ENCODE assay signal across 1 cellular context in the genomic region with DNA sequence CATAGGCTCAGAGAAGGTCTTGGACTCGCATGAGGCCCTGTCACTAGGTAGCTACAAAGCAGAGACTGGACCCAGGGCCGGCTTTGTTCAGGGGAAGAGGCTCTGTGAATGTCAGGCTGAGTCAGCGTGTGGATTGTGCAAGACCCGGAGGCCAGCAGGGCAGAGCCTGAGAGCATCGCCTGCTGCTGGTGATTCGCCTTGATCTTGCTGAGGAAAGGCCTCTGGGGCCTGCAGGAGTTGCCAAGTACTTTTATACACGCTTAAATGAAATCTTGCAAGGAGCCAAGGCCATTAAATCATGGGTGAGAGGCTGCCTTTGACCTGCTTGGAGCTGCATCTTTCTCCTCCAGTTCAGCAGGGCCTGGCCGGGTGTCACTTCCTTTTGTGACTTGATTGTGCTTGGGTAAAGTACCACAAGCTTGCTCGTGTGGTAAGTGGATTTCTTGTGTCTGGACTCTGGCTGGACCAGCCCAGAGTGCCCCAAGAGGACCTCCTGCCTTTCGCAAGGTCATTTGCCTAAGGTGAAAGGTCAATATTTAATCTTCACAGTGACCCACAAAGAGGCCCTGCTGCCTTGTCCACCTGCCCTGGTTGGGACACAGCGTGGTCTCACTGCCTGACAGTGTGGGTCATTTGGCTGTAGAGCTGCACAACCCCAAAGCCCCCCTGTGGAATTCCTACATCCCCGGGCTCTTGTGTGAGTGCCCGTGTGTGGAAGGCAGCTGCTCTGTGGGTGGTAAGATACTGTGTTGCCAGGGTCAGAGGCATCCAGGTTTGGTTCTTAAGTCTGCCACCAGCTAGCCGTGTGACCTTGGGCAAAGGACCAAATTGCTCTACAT.
TF ChIP-seq lines count a peak whose summit lies in the region.

No MANE protein-coding gene starts in this region.

TF ChIP-seq in HepG2, 621 proteins besides CTCF, POLR2A, EP300 and RAD21 (continued from another document and continues in another):
- no peak for TF ChIP-seq EZH2 (conservative IDR thresholded peaks at IDR 0.05; ENCODE audit: low read depth, low read length)
- TF ChIP-seq RARA (CRISPR knock-in tag; IDR thresholded peaks at IDR 0.05), result peak; percentile 70
- no peak for TF ChIP-seq CCDC6 (CRISPR knock-in tag; IDR thresholded peaks at IDR 0.05)
- TF ChIP-seq ZSCAN25 (CRISPR knock-in tag; IDR thresholded peaks at IDR 0.05), result no peak
- TF ChIP-seq ZBTB26 (CRISPR knock-in tag; IDR thresholded peaks at IDR 0.05; ENCODE audit: borderline replicate concordance), result peak; percentile 25; the same call in 1 of the 2 replicates
- peak; percentile 33 for TF ChIP-seq YY1 (IDR thresholded peaks at IDR 0.05; ENCODE audit: insufficient read depth, insufficient replicate concordance, low read depth, low read length)
- TF ChIP-seq SRSF9 (IDR thresholded peaks at IDR 0.05; ENCODE audit: borderline replicate concordance, insufficient read depth, low read depth, low read length, poor library complexity, severe bottlenecking), result no peak
- no peak for TF ChIP-seq ZNF83 (CRISPR knock-in tag; IDR thresholded peaks at IDR 0.05; ENCODE audit: borderline replicate concordance)
- TF ChIP-seq GPBP1L1 (CRISPR knock-in tag; IDR thresholded peaks at IDR 0.05), result no peak
- 0 out of 2 replicates have a peak, but pooled peaks have one; percentile 25 for TF ChIP-seq KLF12 (CRISPR knock-in tag; IDR thresholded peaks at IDR 0.05; ENCODE audit: borderline replicate concordance)
- TF ChIP-seq ZFX (CRISPR knock-in tag; IDR thresholded peaks at IDR 0.05; ENCODE audit: low read depth), result peak; percentile 93
- TF ChIP-seq BCL6 (CRISPR knock-in tag; IDR thresholded peaks at IDR 0.05), result peak; percentile 49; the same call in 1 of the 2 replicates
- peak; percentile 60; the same call in 1 of the 2 replicates for TF ChIP-seq REPIN1 (CRISPR knock-in tag; IDR thresholded peaks at IDR 0.05; ENCODE audit: borderline replicate concordance, low read depth)
- peak; percentile 31; the same call in 1 of the 2 replicates for TF ChIP-seq RBFOX2 (IDR thresholded peaks at IDR 0.05; ENCODE audit: low read depth, low read length)
- no peak for TF ChIP-seq HES4 (CRISPR knock-in tag; IDR thresholded peaks at IDR 0.05; ENCODE audit: borderline replicate concordance)
- TF ChIP-seq MXI1 (IDR thresholded peaks at IDR 0.05; ENCODE audit: borderline replicate concordance, low read depth, low read length), result peak; percentile 67; the same call in 1 of the 3 replicates
- TF ChIP-seq ATF5 (CRISPR knock-in tag; IDR thresholded peaks at IDR 0.05; ENCODE audit: low read depth), result no peak
- no peak for TF ChIP-seq ZNF841 (CRISPR knock-in tag; IDR thresholded peaks at IDR 0.05; ENCODE audit: borderline replicate concordance)
- no peak for TF ChIP-seq REL (CRISPR knock-in tag; conservative IDR thresholded peaks at IDR 0.05)
- TF ChIP-seq CAMTA2 (CRISPR knock-in tag; IDR thresholded peaks at IDR 0.05; ENCODE audit: borderline replicate concordance), result no peak
- TF ChIP-seq HNF4G (IDR thresholded peaks at IDR 0.05; ENCODE audit: borderline replicate concordance, low read depth, low read length), result peak; percentile 77; the same call in 1 of the 2 replicates
- no peak; the same call in 1 of the 2 replicates for TF ChIP-seq HNF4G (CRISPR knock-in tag; IDR thresholded peaks at IDR 0.05; ENCODE audit: borderline replicate concordance, low read depth)
- TF ChIP-seq HIVEP1 (CRISPR knock-in tag; IDR thresholded peaks at IDR 0.05), result no peak; the same call in 1 of the 2 replicates
- TF ChIP-seq ZNF12 (CRISPR knock-in tag; IDR thresholded peaks at IDR 0.05), result peak; percentile 65; the same call in 1 of the 2 replicates
- no peak for TF ChIP-seq ZNF572 (CRISPR knock-in tag; IDR thresholded peaks at IDR 0.05)
- TF ChIP-seq, protein P1, sequence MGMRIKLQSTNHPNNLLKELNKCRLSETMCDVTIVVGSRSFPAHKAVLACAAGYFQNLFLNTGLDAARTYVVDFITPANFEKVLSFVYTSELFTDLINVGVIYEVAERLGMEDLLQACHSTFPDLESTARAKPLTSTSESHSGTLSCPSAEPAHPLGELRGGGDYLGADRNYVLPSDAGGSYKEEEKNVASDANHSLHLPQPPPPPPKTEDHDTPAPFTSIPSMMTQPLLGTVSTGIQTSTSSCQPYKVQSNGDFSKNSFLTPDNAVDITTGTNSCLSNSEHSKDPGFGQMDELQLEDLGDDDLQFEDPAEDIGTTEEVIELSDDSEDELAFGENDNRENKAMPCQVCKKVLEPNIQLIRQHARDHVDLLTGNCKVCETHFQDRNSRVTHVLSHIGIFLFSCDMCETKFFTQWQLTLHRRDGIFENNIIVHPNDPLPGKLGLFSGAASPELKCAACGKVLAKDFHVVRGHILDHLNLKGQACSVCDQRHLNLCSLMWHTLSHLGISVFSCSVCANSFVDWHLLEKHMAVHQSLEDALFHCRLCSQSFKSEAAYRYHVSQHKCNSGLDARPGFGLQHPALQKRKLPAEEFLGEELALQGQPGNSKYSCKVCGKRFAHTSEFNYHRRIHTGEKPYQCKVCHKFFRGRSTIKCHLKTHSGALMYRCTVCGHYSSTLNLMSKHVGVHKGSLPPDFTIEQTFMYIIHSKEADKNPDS (CRISPR knock-in tag; IDR thresholded peaks at IDR 0.05), result no peak
- TF ChIP-seq, protein P2, sequence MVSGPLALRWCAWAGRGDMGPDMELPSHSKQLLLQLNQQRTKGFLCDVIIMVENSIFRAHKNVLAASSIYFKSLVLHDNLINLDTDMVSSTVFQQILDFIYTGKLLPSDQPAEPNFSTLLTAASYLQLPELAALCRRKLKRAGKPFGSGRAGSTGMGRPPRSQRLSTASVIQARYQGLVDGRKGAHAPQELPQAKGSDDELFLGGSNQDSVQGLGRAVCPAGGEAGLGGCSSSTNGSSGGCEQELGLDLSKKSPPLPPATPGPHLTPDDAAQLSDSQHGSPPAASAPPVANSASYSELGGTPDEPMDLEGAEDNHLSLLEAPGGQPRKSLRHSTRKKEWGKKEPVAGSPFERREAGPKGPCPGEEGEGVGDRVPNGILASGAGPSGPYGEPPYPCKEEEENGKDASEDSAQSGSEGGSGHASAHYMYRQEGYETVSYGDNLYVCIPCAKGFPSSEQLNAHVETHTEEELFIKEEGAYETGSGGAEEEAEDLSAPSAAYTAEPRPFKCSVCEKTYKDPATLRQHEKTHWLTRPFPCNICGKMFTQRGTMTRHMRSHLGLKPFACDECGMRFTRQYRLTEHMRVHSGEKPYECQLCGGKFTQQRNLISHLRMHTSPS (CRISPR knock-in tag; IDR thresholded peaks at IDR 0.05; ENCODE audit: low read depth), result peak; percentile 61; the same call in 1 of the 2 replicates
- peak; percentile 57 for TF ChIP-seq KAT7 (CRISPR knock-in tag; IDR thresholded peaks at IDR 0.05; ENCODE audit: borderline replicate concordance)
- TF ChIP-seq ZNF775 (CRISPR knock-in tag; IDR thresholded peaks at IDR 0.05; ENCODE audit: borderline replicate concordance), result no peak
- TF ChIP-seq, protein P3, sequence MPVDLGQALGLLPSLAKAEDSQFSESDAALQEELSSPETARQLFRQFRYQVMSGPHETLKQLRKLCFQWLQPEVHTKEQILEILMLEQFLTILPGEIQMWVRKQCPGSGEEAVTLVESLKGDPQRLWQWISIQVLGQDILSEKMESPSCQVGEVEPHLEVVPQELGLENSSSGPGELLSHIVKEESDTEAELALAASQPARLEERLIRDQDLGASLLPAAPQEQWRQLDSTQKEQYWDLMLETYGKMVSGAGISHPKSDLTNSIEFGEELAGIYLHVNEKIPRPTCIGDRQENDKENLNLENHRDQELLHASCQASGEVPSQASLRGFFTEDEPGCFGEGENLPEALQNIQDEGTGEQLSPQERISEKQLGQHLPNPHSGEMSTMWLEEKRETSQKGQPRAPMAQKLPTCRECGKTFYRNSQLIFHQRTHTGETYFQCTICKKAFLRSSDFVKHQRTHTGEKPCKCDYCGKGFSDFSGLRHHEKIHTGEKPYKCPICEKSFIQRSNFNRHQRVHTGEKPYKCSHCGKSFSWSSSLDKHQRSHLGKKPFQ (CRISPR knock-in tag; IDR thresholded peaks at IDR 0.05; ENCODE audit: insufficient replicate concordance), result no peak
- no peak for TF ChIP-seq MATR3 (CRISPR knock-in tag; IDR thresholded peaks at IDR 0.05)
- TF ChIP-seq MYC (CRISPR knock-in tag; IDR thresholded peaks at IDR 0.05; ENCODE audit: borderline replicate concordance), result peak; percentile 51; the same call in 1 of the 2 replicates
- TF ChIP-seq RXRA (CRISPR knock-in tag; IDR thresholded peaks at IDR 0.05), result peak; percentile 83
- 0 out of 2 replicates have a peak, but pooled peaks have one; percentile 57 for TF ChIP-seq DNMT3B (CRISPR knock-in tag; conservative IDR thresholded peaks at IDR 0.05)
- no peak for TF ChIP-seq ZNF703 (CRISPR knock-in tag; IDR thresholded peaks at IDR 0.05; ENCODE audit: borderline replicate concordance)
- 0 out of 2 replicates have a peak, but pooled peaks have one; percentile 70 for TF ChIP-seq SSRP1 (CRISPR knock-in tag; IDR thresholded peaks at IDR 0.05)
- no peak for TF ChIP-seq KDM4B (CRISPR knock-in tag; IDR thresholded peaks at IDR 0.05)
- peak; percentile 94 for TF ChIP-seq ZNF331 (CRISPR knock-in tag; IDR thresholded peaks at IDR 0.05)
- peak; percentile 22; the same call in 1 of the 2 replicates for TF ChIP-seq RERE (CRISPR knock-in tag; IDR thresholded peaks at IDR 0.05; ENCODE audit: low read depth)
- TF ChIP-seq FOSL1 (CRISPR knock-in tag; IDR thresholded peaks at IDR 0.05; ENCODE audit: borderline replicate concordance), result peak; percentile 94
